ENCODE assay signal across 9 cellular contexts in genomic region chr6:126341126-126341525, GRCh38. TPM values are rescaled to one million over a fixed set of nuclear protein-coding genes. Genes with fewer than 3 reads are reported as not detected.
A peak's percentile ranks its signal among the peaks of the same experiment; 100 is the strongest.
DNase-seq lines count a peak whose midpoint lies in the region; ATAC-seq and TF ChIP-seq lines count a peak whose summit lies in the region.
"Had no signal": no experiment of that assay in that cellular context is flagged by ENCODE, and none has a peak within 500 bp of the region (broad histone marks: within the 10 kb centered on the region; RNA-seq: fewer than 3 reads in every experiment).

No MANE protein-coding gene starts in this region.

- peak overlapping the region; percentile 35 for H3K27ac Mint-ChIP-seq in memory B cell
- H3K27ac Mint-ChIP-seq in HFFc6: no peak overlapping the region
- H3K27ac Mint-ChIP-seq in immature natural killer cell: peak overlapping the region in 1 of 6 donors; percentile 15

- H3K9me3 ChIP-seq in A673 (ENCODE audit: low read depth, low read length, poor library complexity, severe bottlenecking) (no peaks in the 10 kb centered on the region), HEK293 (ENCODE audit: control insufficient read depth, insufficient read depth, low read depth, low read length) (no peaks in the 10 kb centered on the region)

- TF ChIP-seq CTCF in A673 (conservative IDR thresholded peaks at IDR 0.05; ENCODE audit: low read depth, low read length) (no peak), HEK293 (tag by site-specific recombination; IDR thresholded peaks at IDR 0.05) (no peak), astrocyte of the cerebellum (IDR thresholded peaks at IDR 0.05; ENCODE audit: low read depth, low read length, missing control alignments) (no peak), HFFc6 (IDR thresholded peaks at IDR 0.05) (no peak)

- H3K4me3 Mint-ChIP-seq in memory B cell (peak overlapping the region; percentile 18), HFFc6 (no peak overlapping the region), immature natural killer cell (peak overlapping the region in 1 of 5 donors; percentile 22)

- DNase-seq in A673 (ENCODE audit: low spot score) (no peak), astrocyte of the cerebellum (ENCODE audit: low read depth) (no peak), memory B cell (ENCODE audit: low spot score in 2 of 2) (no peak), HFFc6 (no peak), immature natural killer cell (no peak), mucosa of gallbladder (ENCODE audit: low spot score) (no peak)
- DNase-seq: NCI-H1694 had no signal

- in situ Hi-C loops in astrocyte of the cerebellum (cut with HindIII; ENCODE audit: low sequenced_read_pairs): no loop called here

- peaks cover 3% of the 10 kb centered on the region for H3K4me1 Mint-ChIP-seq in memory B cell
- H3K4me1 Mint-ChIP-seq in HFFc6 (ENCODE audit: low read depth): peaks cover 36% of the 10 kb centered on the region
- H3K4me1 Mint-ChIP-seq in immature natural killer cell: peaks cover 12 to 14% of the 10 kb centered on the region in 2 donors

- no peaks in the 10 kb centered on the region for H3K27me3 Mint-ChIP-seq in memory B cell
- no peaks in the 10 kb centered on the region for H3K27me3 Mint-ChIP-seq in HFFc6 (ENCODE audit: insufficient read depth)
- H3K27me3 Mint-ChIP-seq in immature natural killer cell (ENCODE audit: low read depth in 3 of 3): no peaks in the 10 kb centered on the region

- ATAC-seq in memory B cell (ENCODE audit: low read depth): no peak
- ATAC-seq in HG02973 (IDR thresholded peaks at IDR 0.05; ENCODE audit: unreplicated experiment): no peak

- H3K4me3 ChIP-seq in A673 (ENCODE audit: low read depth, low read length, poor library complexity, severe bottlenecking) (peak overlapping the region; percentile 67), HEK293 (ENCODE audit: low read depth, low read length) (peak overlapping the region; percentile 77), astrocyte of the cerebellum (ENCODE audit: low read depth, low read length) (peak overlapping the region; percentile 74)

- H3K36me3 ChIP-seq in A673 (ENCODE audit: insufficient read depth, low read length, poor library complexity, severe bottlenecking) (no peaks in the 10 kb centered on the region), HEK293 (ENCODE audit: control insufficient read depth in 2 of 2, insufficient read depth in 1 of 2, low read length in 2 of 2) (peaks cover 0 to 1% of the 10 kb centered on the region in 2 experiments; a peak in 1 of 3 replicates)

- H3K36me3 Mint-ChIP-seq in memory B cell (no peaks in the 10 kb centered on the region), HFFc6 (ENCODE audit: low read depth) (no peaks in the 10 kb centered on the region), immature natural killer cell (no peaks in the 10 kb centered on the region)

- no TSS peak for BruUV-seq in A673 (replicated peaks; lab: Mats Ljungman, UMichigan)

- no peaks in the 10 kb centered on the region for H3K27me3 ChIP-seq in A673 (replicated peaks; ENCODE audit: insufficient read depth, low read depth, low read length, poor library complexity)

- POLR2A ChIA-PET in A673 (lab: Charles Lee; ENCODE audit: low non-redundant PET): no interaction called here
- POLR2A ChIA-PET in HEK293 (lab: Yijun Ruan, JAX): no interaction called here

- no peak overlapping the region for H3K27ac ChIP-seq in A673 (ENCODE audit: low read depth, low read length, poor library complexity, severe bottlenecking)
- H3K27ac ChIP-seq in HEK293 (ENCODE audit: extremely low read depth, low read depth, low read length): no peak overlapping the region

- peaks cover 8% of the 10 kb centered on the region for H3K4me1 ChIP-seq in A673 (ENCODE audit: insufficient read depth, low read length, poor library complexity, severe bottlenecking)
- peaks cover 12% of the 10 kb centered on the region; the same call in 1 of the 2 replicates for H3K4me1 ChIP-seq in HEK293 (ENCODE audit: control insufficient read depth, insufficient read depth, low read length)

- H3K9me3 Mint-ChIP-seq in memory B cell (no peaks in the 10 kb centered on the region), HFFc6 (no peaks in the 10 kb centered on the region), immature natural killer cell (no peaks in the 10 kb centered on the region)

- intact Hi-C loops in A673 (cut with micrococcal nuclease; ENCODE audit: unreplicated experiment): loop anchor here (10.0 kb wide), 1 partner anchor 556 kb away; no protein-coding TSS in a partner anchor

- CTCF ChIA-PET in A673 (lab: Charles Lee): no interaction called here
- CTCF ChIA-PET in HEK293 (lab: Yijun Ruan, JAX): interaction anchor here (1.0 to 2.5 kb wide), 2 partner anchors 20 to 29 kb away, joined by 3 to 14 read pairs; no protein-coding TSS in a partner anchor

TF ChIP-seq in HEK293, 187 proteins besides CTCF, POLR2A, EP300 and RAD21:
- TF ChIP-seq ZNF544 (tag by site-specific recombination; IDR thresholded peaks at IDR 0.05) (no peak), ZNF514 (tag by site-specific recombination; IDR thresholded peaks at IDR 0.05) (no peak), SCRT2 (tag by site-specific recombination; IDR thresholded peaks at IDR 0.05) (peak; percentile 85)

RNA-seq across cellular contexts. Expression of gene CENPW, which starts 1.2 kb away (rescaled TPM):
- total RNA-seq in A673 (2021): 78.4 and 88.0 TPM in 2 replicates
- 10 to 100 TPM; 27.8 to 70.7 (median 58.1) TPM for total RNA-seq in HFFc6 (2021; fragmentation: NEBNext Ultra II Directional; extraction: Animal tissue kit (Norgen Biotek cat#: 25700))
- 1 to 10 TPM; 1.7 to 5.0 (median 4.1) TPM for polyA plus RNA-seq in immature natural killer cell
- total RNA-seq in mucosa of gallbladder: 3.3 TPM
